In genomic region chr11:102546923-102547471, GRCh38 we compare ENCODE assay signal across 11 cellular contexts. TPM values are rescaled to one million over a fixed set of nuclear protein-coding genes. Genes with fewer than 3 reads are reported as not detected.
A peak's percentile ranks its signal among the peaks of the same experiment; 100 is the strongest.
DNase-seq lines count a peak whose midpoint lies in the region; ATAC-seq and TF ChIP-seq lines count a peak whose summit lies in the region.
"Had no signal": no experiment of that assay in that cellular context is flagged by ENCODE, and none has a peak within 500 bp of the region (broad histone marks: within the 10 kb centered on the region; RNA-seq: fewer than 3 reads in every experiment).

No MANE protein-coding gene starts in this region.

- POLR2A ChIA-PET in MCF 10A (lab: Yijun Ruan, JAX) = interaction anchor here (0.6 to 1.0 kb wide), 2 partner anchors 16 to 32 kb away, joined by 3 read pairs; no protein-coding TSS in a partner anchor

- no peak overlapping the region for H3K4me3 Mint-ChIP-seq in MCF 10A (ENCODE audit: unreplicated experiment)

- peak; percentile 70 for ATAC-seq in HG02943 (IDR thresholded peaks at IDR 0.05; ENCODE audit: low read depth, unreplicated experiment)

- H3K9me3 ChIP-seq in mammary epithelial cell (replicated peaks; ENCODE audit: insufficient read depth, low read length) (no peaks in the 10 kb centered on the region), thyroid gland (no peaks in the 10 kb centered on the region)

- H4K20me1 ChIP-seq in mammary epithelial cell (ENCODE audit: insufficient read depth, low read length) = no peaks in the 10 kb centered on the region

- CTCF ChIA-PET in mammary epithelial cell (lab: Charles Lee; ENCODE audit: low non-redundant PET) (no interaction called here), MCF 10A (lab: Yijun Ruan, JAX) (interaction anchor here (0.5 kb wide), 1 partner anchor 65 kb away, joined by 3 read pairs; no protein-coding TSS in a partner anchor)

- H3K27me3 ChIP-seq in mammary epithelial cell (ENCODE audit: insufficient read depth, low read length) (no peaks in the 10 kb centered on the region), thyroid gland (no peaks in the 10 kb centered on the region)

- no peak overlapping the region for H3K27ac Mint-ChIP-seq in MCF 10A (ENCODE audit: low read depth, unreplicated experiment)

- H2AFZ ChIP-seq in mammary epithelial cell (ENCODE audit: low read depth, low read length) = peak overlapping the region; percentile 8

- TF ChIP-seq CTCF in mammary epithelial cell (conservative IDR thresholded peaks at IDR 0.05 in 1 of 2, IDR thresholded peaks at IDR 0.05 in 1 of 2; ENCODE audit: extremely low read depth in 1 of 2, insufficient read depth in 1 of 2, low read depth in 1 of 2, low read length in 2 of 2) (no peak), MCF 10A (IDR thresholded peaks at IDR 0.05; ENCODE audit: unreplicated experiment) (no peak), NB4 (IDR thresholded peaks at IDR 0.05; ENCODE audit: low read depth, low read length) (no peak), thyroid gland (IDR thresholded peaks at IDR 0.05) (no peak)

- no peaks in the 10 kb centered on the region for H3K36me3 Mint-ChIP-seq in MCF 10A (ENCODE audit: insufficient read depth, unreplicated experiment)

- TF ChIP-seq POLR2A in NB4 (IDR thresholded peaks at IDR 0.05; ENCODE audit: extremely low read depth, insufficient read length) (no peak), thyroid gland (IDR thresholded peaks at IDR 0.05) (no peak)

- H3K36me3 ChIP-seq in mammary epithelial cell (ENCODE audit: insufficient read depth, low read length) = no peaks in the 10 kb centered on the region
- H3K36me3 ChIP-seq in thyroid gland = no peaks in the 10 kb centered on the region
- H3K36me3 ChIP-seq: WERI-Rb-1 had no signal

- H3K27ac ChIP-seq in mammary epithelial cell (ENCODE audit: insufficient read depth, low read depth, low read length) (no peak overlapping the region), thyroid gland (peak overlapping the region in 1 of 3 donors; percentile 20)
- H3K27ac ChIP-seq: WERI-Rb-1 had no signal

- no peaks in the 10 kb centered on the region for H3K27me3 Mint-ChIP-seq in MCF 10A (ENCODE audit: insufficient read depth, unreplicated experiment)

- no TSS peak for BruUV-seq in mammary epithelial cell (replicated peaks; lab: Mats Ljungman, UMichigan)
- BruUV-seq in MCF 10A (replicated peaks; lab: Mats Ljungman, UMichigan) = no TSS peak

- H3K4me3 ChIP-seq in mammary epithelial cell (replicated peaks in 1 of 3; ENCODE audit: insufficient read depth in 1 of 3, low read depth in 2 of 3, low read length in 3 of 3) (no peak overlapping the region), NB4 (ENCODE audit: low read depth, low read length) (no peak overlapping the region), thyroid gland (replicated peaks in 1 of 3) (no peak overlapping the region)

- H3K79me2 ChIP-seq in mammary epithelial cell (ENCODE audit: insufficient read depth, low read length) = no peaks in the 10 kb centered on the region

- H3K4me1 Mint-ChIP-seq in MCF 10A (ENCODE audit: insufficient read depth, unreplicated experiment) = peaks cover 10% of the 10 kb centered on the region

- H3K9ac ChIP-seq in mammary epithelial cell (ENCODE audit: insufficient read depth, low read length) = no peak overlapping the region

- H3K4me1 ChIP-seq in mammary epithelial cell (ENCODE audit: insufficient read depth, low read length) (peaks cover 4% of the 10 kb centered on the region), thyroid gland (peaks cover 5 to 21% of the 10 kb centered on the region in 2 donors)

- 81% methylated on average over 3 of the region's 3 CpGs for WGBS in mammary epithelial cell (ENCODE audit: low coverage, missing lambda C conversion rate)
- 43 to 56% methylated on average over 3 of the region's 3 CpGs for WGBS in thyroid gland, 2 donors

- H3K9me3 Mint-ChIP-seq in MCF 10A (ENCODE audit: unreplicated experiment) = no peaks in the 10 kb centered on the region

- no peak overlapping the region for H3K4me2 ChIP-seq in mammary epithelial cell (ENCODE audit: insufficient read depth, low read depth, low read length)

- in situ Hi-C loops in mammary epithelial cell (cut with MboI; ENCODE audit: low sequenced_read_pairs in 2 of 2) = no loop called here

- intact Hi-C loops in mammary epithelial cell (cut with micrococcal nuclease) = no loop called here
- intact Hi-C loops in MCF 10A (cut with micrococcal nuclease) = no loop called here
- intact Hi-C loops in thyroid gland (cut with DNase I) = no loop called here

- DNase-seq in mammary epithelial cell (no peak), MCF 10A (ENCODE audit: unreplicated experiment) (no peak), NB4 (ENCODE audit: low read depth) (peak; percentile 98), thyroid gland (peak; percentile 71), cortex of kidney (lab: John Stamatoyannopoulos, UW) (no peak), NCI-H774 (lab: John Stamatoyannopoulos, UW) (no peak), NCI-H2029 treated with DMSO at 0.1 percent for 48 hours (lab: John Stamatoyannopoulos, UW) (no peak)
- DNase-seq: cerebellar nuclear complex, IMR-90, WERI-Rb-1 had no signal

- dilution Hi-C loops in mammary epithelial cell (cut with HindIII; ENCODE audit: low sequenced_read_pairs) = no loop called here

RNA-seq across cellular contexts. Expression of gene MMP7, which starts 16.4 kb away (rescaled TPM):
- 10 to 100 TPM in 1 of 2 donors, not detected in 1; 13.8 TPM for total RNA-seq in mammary epithelial cell
- 3.6 TPM for polyA plus RNA-seq in mammary epithelial cell
- not detected for polyA minus RNA-seq in mammary epithelial cell
- total RNA-seq in MCF 10A (2022) = not detected in 2 replicates
- total RNA-seq in thyroid gland = 1 to 10 TPM in 1 of 4 donors, not detected in 3; 1.2 TPM
- total RNA-seq: IMR-90 had no signal
- polyA plus RNA-seq: IMR-90 had no signal

Comparison
In these comparisons a context has a peak if more than half of its experiments do, and no peak if none do; other contexts are left out.
1. DNase-seq: peak in NB4 (single experiment) and thyroid gland (2 of 2); none in mammary epithelial cell (single experiment), MCF 10A (single experiment), cortex of kidney (single experiment), NCI-H774 (single experiment) and NCI-H2029 treated with DMSO at 0.1 percent for 48 hours (single experiment).